ENCODE assay signal across 8 cellular contexts in genomic region chr2:20651731-20652099, GRCh38. TPM values are rescaled to one million over a fixed set of nuclear protein-coding genes. Genes with fewer than 3 reads are reported as not detected.
DNase-seq lines count a peak whose midpoint lies in the region; ATAC-seq and TF ChIP-seq lines count a peak whose summit lies in the region.

No MANE protein-coding gene starts in this region.

- H3K14ac ChIP-seq in neuronal stem cell (ENCODE audit: low read length), result no peak overlapping the region

- H2BK12ac ChIP-seq in neuronal stem cell (ENCODE audit: low read length), result peak overlapping the region; percentile 60

- no peaks in the 10 kb centered on the region for H4K20me1 ChIP-seq in BLaER1
- H4K20me1 ChIP-seq in OCI-LY7 (ENCODE audit: insufficient read depth, low read length), result no peaks in the 10 kb centered on the region

- H3K9ac ChIP-seq in BLaER1 (peak overlapping the region; percentile 80; the same call in 1 of the 2 replicates), endocrine pancreas (ENCODE audit: control insufficient read depth, insufficient read depth, low read length) (peak overlapping the region; percentile 65), neuronal stem cell (ENCODE audit: low read depth, low read length, poor library complexity) (no peak overlapping the region)

- no CpG with 5 or more reads among the region's 7 CpGs for WGBS in neuronal stem cell (ENCODE audit: extremely low coverage in 2 of 2, insufficient read length in 2 of 2, insufficient replicate concordance in 1 of 2), 2 donors

- H2AK5ac ChIP-seq in neuronal stem cell (ENCODE audit: low read depth, low read length), result peak overlapping the region; percentile 92

- H3K9me2 ChIP-seq in OCI-LY7 (ENCODE audit: insufficient read depth, low read length), result no peaks in the 10 kb centered on the region

- intact Hi-C loops in OCI-LY7 (cut with micrococcal nuclease; ENCODE audit: unreplicated experiment), result no loop called here

- CTCF ChIA-PET in OCI-LY7 (lab: Charles Lee; ENCODE audit: unreplicated experiment), result interaction anchor here (0.8 to 1.8 kb wide), 6 partner anchors 9 to 53 kb away, joined by 3 to 12 read pairs (median 4); no protein-coding TSS in a partner anchor

- H3K27me3 ChIP-seq in BLaER1, result no peaks in the 10 kb centered on the region
- no peaks in the 10 kb centered on the region for H3K27me3 ChIP-seq in endocrine pancreas (ENCODE audit: control insufficient read depth, insufficient read depth, low read length)
- H3K27me3 ChIP-seq in neuronal stem cell (ENCODE audit: control insufficient read depth in 3 of 3, insufficient read depth in 3 of 3, low read depth in 1 of 3, low read length in 3 of 3), result peaks cover 0 to 34% (median 2%) of the 10 kb centered on the region in 3 experiments

- no peak for ATAC-seq in HG03354 (IDR thresholded peaks at IDR 0.05; ENCODE audit: poor library complexity, severe bottlenecking, unreplicated experiment)

- H3K27ac ChIP-seq in BLaER1, result peak overlapping the region; percentile 73
- H3K27ac ChIP-seq in OCI-LY7 (ENCODE audit: low read depth, low read length, poor library complexity, severe bottlenecking), result no peak overlapping the region
- H3K27ac ChIP-seq in neuronal stem cell (replicated peaks; ENCODE audit: low read length), result no peak overlapping the region

- H3K4ac ChIP-seq in neuronal stem cell (ENCODE audit: low read length), result peak overlapping the region; percentile 66

- BruUV-seq in OCI-LY7 (replicated peaks; lab: Mats Ljungman, UMichigan), result no TSS peak

- no peaks in the 10 kb centered on the region for H3K79me2 ChIP-seq in OCI-LY7 (ENCODE audit: insufficient read depth, low read depth, low read length)

- no peak overlapping the region for H4K8ac ChIP-seq in neuronal stem cell (ENCODE audit: low read depth, low read length)

- peak overlapping the region; percentile 58 for H2BK5ac ChIP-seq in neuronal stem cell (ENCODE audit: low read length)

- no peaks in the 10 kb centered on the region for H3K79me1 ChIP-seq in neuronal stem cell (ENCODE audit: low read depth, low read length)

- H3K4me3 ChIP-seq in BLaER1 (peak overlapping the region; percentile 79), OCI-LY7 (ENCODE audit: low read depth, low read length, poor library complexity, severe bottlenecking) (no peak overlapping the region), endocrine pancreas (ENCODE audit: control insufficient read depth, insufficient read depth, low read length) (no peak overlapping the region), neuronal stem cell (ENCODE audit: low read length in 2 of 2) (peak overlapping the region in 1 of 2 donors; percentile 84)

- peak overlapping the region; percentile 99; the same call in 1 of the 2 replicates for H2AFZ ChIP-seq in OCI-LY7 (ENCODE audit: low read length)
- H2AFZ ChIP-seq in neuronal stem cell (ENCODE audit: low read length), result peak overlapping the region; percentile 96

- no peak overlapping the region for H3K23ac ChIP-seq in neuronal stem cell (ENCODE audit: low read depth, low read length, poor library complexity)

- TF ChIP-seq CTCF in OCI-LY7 (conservative IDR thresholded peaks at IDR 0.05; ENCODE audit: low read length), result no peak

- H3K4me1 ChIP-seq in BLaER1 (peaks cover 47% of the 10 kb centered on the region), OCI-LY7 (ENCODE audit: insufficient read depth, low read length, poor library complexity, severe bottlenecking) (peaks cover 17% of the 10 kb centered on the region), endocrine pancreas (ENCODE audit: control insufficient read depth, insufficient read depth, low read length) (peaks cover 3% of the 10 kb centered on the region), neuronal stem cell (ENCODE audit: control insufficient read depth in 2 of 2, insufficient read depth in 1 of 2, low read depth in 1 of 2, low read length in 2 of 2) (peaks cover 12 to 29% of the 10 kb centered on the region in 2 donors)

- H3K18ac ChIP-seq in neuronal stem cell (ENCODE audit: low read length), result peak overlapping the region; percentile 97

- H3K36me3 ChIP-seq in BLaER1, result no peaks in the 10 kb centered on the region
- H3K36me3 ChIP-seq in OCI-LY7 (ENCODE audit: insufficient read depth, low read length), result no peaks in the 10 kb centered on the region
- no peaks in the 10 kb centered on the region for H3K36me3 ChIP-seq in endocrine pancreas (ENCODE audit: control insufficient read depth, insufficient read depth, low read length)
- H3K36me3 ChIP-seq in neuronal stem cell (replicated peaks in 1 of 2; ENCODE audit: control insufficient read depth in 2 of 2, insufficient read depth in 2 of 2, low read length in 2 of 2), result no peaks in the 10 kb centered on the region

- H2BK15ac ChIP-seq in neuronal stem cell (ENCODE audit: low read length), result peak overlapping the region; percentile 93

- DNase-seq in OCI-LY7 (ENCODE audit: low spot score) (no peak), neuronal stem cell (ENCODE audit: low spot score) (no peak), DMS53 treated with DMSO at 0.1 percent for 48 hours (lab: John Stamatoyannopoulos, UW; ENCODE audit: unreplicated experiment) (no peak), NAMALWA (ENCODE audit: low spot score) (no peak)
- DNase-seq in stimulated activated CD4-positive, alpha-beta T cell treated with anti-CD3 and anti-CD28 coated beads, Interleukin-4, amount 100 ng/mL, for 1 hour, result no peak

- H3K9me3 ChIP-seq in BLaER1, result no peaks in the 10 kb centered on the region
- H3K9me3 ChIP-seq in OCI-LY7 (ENCODE audit: low read length), result no peaks in the 10 kb centered on the region
- H3K9me3 ChIP-seq in endocrine pancreas (ENCODE audit: control insufficient read depth, low read length), result no peaks in the 10 kb centered on the region
- H3K9me3 ChIP-seq in neuronal stem cell (replicated peaks in 1 of 2; ENCODE audit: control insufficient read depth in 2 of 2, insufficient read depth in 1 of 2, low read depth in 1 of 2, low read length in 2 of 2), result no peaks in the 10 kb centered on the region

- no peak overlapping the region for H2BK120ac ChIP-seq in neuronal stem cell (ENCODE audit: low read depth, low read length)

- H3K4me2 ChIP-seq in BLaER1 (peak overlapping the region; percentile 98), OCI-LY7 (ENCODE audit: low read length) (peak overlapping the region; percentile 78), neuronal stem cell (ENCODE audit: insufficient read depth, low read length, poor library complexity, severe bottlenecking) (peak overlapping the region; percentile 78)

- POLR2A ChIA-PET in OCI-LY7 (lab: Charles Lee), result interaction anchor here (0.8 to 3.6 kb wide), 6 partner anchors 25 to 172 kb away, joined by 3 to 24 read pairs (median 4); partner anchors contain the start of gene LDAH

- no peak overlapping the region for H4K91ac ChIP-seq in neuronal stem cell (ENCODE audit: low read depth, low read length, poor library complexity)

RNA-seq across cellular contexts. Expression of gene HS1BP3, which starts 0.8 kb away (rescaled TPM):
- 9.5 and 10.6 TPM in 2 replicates for total RNA-seq in OCI-LY7 (2014; rRNA removed; shearing (Covaris generic))
- total RNA-seq in OCI-LY7 (2022), result 15.0 and 15.2 TPM in 2 replicates
- 13.1 TPM for polyA plus RNA-seq in neuronal stem cell (2013, experiment 1 of 2)
- 12.9 TPM for polyA plus RNA-seq in neuronal stem cell (2013, experiment 2 of 2)

RNA-seq across cellular contexts. Expression of gene GDF7, which starts 15.2 kb away (rescaled TPM):
- total RNA-seq in OCI-LY7 (2014; rRNA removed; shearing (Covaris generic)), result 0.06 and 0.10 TPM in 2 replicates
- 0.06 and 0.13 TPM in 2 replicates for total RNA-seq in OCI-LY7 (2022)
- 0.04 TPM for polyA plus RNA-seq in neuronal stem cell (2013, experiment 1 of 2)
- polyA plus RNA-seq in neuronal stem cell (2013, experiment 2 of 2), result 0.06 TPM
